ENCODE assay signal across 20 cellular contexts in the genomic region with DNA sequence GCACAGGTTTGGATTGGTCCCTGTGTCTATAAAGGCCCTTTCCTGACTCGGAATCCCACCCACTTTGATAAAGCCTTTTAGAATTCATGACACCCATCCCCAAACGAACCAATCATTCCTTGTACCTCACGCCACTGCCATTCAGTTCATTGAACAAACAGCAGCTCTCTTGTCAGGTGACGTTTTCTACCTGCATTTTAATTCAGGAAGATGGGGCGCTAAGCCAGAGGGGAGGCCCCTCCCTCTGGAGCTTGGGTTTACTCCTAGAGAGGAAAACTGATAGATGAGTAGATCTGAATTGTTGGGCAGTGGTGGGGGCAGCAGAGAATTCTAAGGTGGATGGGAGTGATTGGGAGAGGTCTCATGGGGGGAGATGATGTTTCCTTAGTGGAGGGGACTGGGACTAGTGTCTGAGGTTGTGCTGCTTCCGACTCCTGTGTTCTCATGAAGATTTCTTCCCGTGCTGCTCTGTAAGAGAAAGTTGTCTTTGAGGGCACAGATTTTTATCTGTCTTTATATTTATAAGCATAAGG. TPM values are rescaled to one million over a fixed set of nuclear protein-coding genes. Genes with fewer than 3 reads are reported as not detected.
DNase-seq lines count a peak whose midpoint lies in the region; ATAC-seq and TF ChIP-seq lines count a peak whose summit lies in the region.
"Had no signal": no experiment of that assay in that cellular context is flagged by ENCODE, and none has a peak within 500 bp of the region (broad histone marks: within the 10 kb centered on the region; RNA-seq: fewer than 3 reads in every experiment).

No MANE protein-coding gene starts in this region.

- peak overlapping the region; percentile 21 for H2AFZ ChIP-seq in parathyroid adenoma

- H3K4me3 ChIP-seq in parathyroid adenoma (ENCODE audit: low read depth, low read length), result no peak overlapping the region
- H3K4me3 ChIP-seq: thyroid gland had no signal

- H3K4me1 Mint-ChIP-seq in activated T-cell treated with anti-CD3 and anti-CD28 coated beads, Interleukin-2, amount 50 U/mL, for 24 hours (ENCODE audit: low read depth), result peaks cover 26% of the 10 kb centered on the region
- H3K4me1 Mint-ChIP-seq in activated T-cell treated with anti-CD3 and anti-CD28 coated beads, Interleukin-2, amount 50 U/mL, for 4 hours (ENCODE audit: low read depth), result peaks cover 8% of the 10 kb centered on the region
- H3K4me1 Mint-ChIP-seq in WTC11, result peaks cover 40% of the 10 kb centered on the region
- H3K4me1 Mint-ChIP-seq: memory B cell had no signal

- TF ChIP-seq POLR2A in GM19193 (IDR thresholded peaks at IDR 0.05; ENCODE audit: extremely low read depth, insufficient read depth, insufficient read length), result peak; percentile 23

- H3K27ac ChIP-seq in parathyroid adenoma, result no peak overlapping the region
- H3K27ac ChIP-seq: thyroid gland had no signal

- no peaks in the 10 kb centered on the region for H3K79me2 ChIP-seq in parathyroid adenoma

- H3K36me3 Mint-ChIP-seq in activated T-cell treated with anti-CD3 and anti-CD28 coated beads, Interleukin-2, amount 50 U/mL, for 24 hours (ENCODE audit: low read depth), result peaks cover 93% of the 10 kb centered on the region
- no peaks in the 10 kb centered on the region for H3K36me3 Mint-ChIP-seq in activated T-cell treated with anti-CD3 and anti-CD28 coated beads, Interleukin-2, amount 50 U/mL, for 4 hours (ENCODE audit: insufficient read depth)
- H3K36me3 Mint-ChIP-seq in WTC11, result peaks cover 59% of the 10 kb centered on the region
- H3K36me3 Mint-ChIP-seq: memory B cell had no signal

- no peak overlapping the region for H3K4me2 ChIP-seq in parathyroid adenoma (ENCODE audit: low read length)

- no peak overlapping the region for H3K4me3 Mint-ChIP-seq in activated T-cell treated with anti-CD3 and anti-CD28 coated beads, Interleukin-2, amount 50 U/mL, for 24 hours
- H3K4me3 Mint-ChIP-seq in activated T-cell treated with anti-CD3 and anti-CD28 coated beads, Interleukin-2, amount 50 U/mL, for 4 hours, result no peak overlapping the region
- no peak overlapping the region for H3K4me3 Mint-ChIP-seq in WTC11
- H3K4me3 Mint-ChIP-seq: memory B cell; stimulated activated naive CD8-positive, alpha-beta T cell treated with anti-CD3 and anti-CD28 coated beads, Interleukin-15, Interleukin-2, amounts not matched to agents 100 ng/mL and 50 ng/mL, for 24 hours had no signal

- H3K9me3 Mint-ChIP-seq in activated T-cell treated with anti-CD3 and anti-CD28 coated beads, Interleukin-2, amount 50 U/mL, for 24 hours, result no peaks in the 10 kb centered on the region
- no peaks in the 10 kb centered on the region for H3K9me3 Mint-ChIP-seq in activated T-cell treated with anti-CD3 and anti-CD28 coated beads, Interleukin-2, amount 50 U/mL, for 4 hours
- no peaks in the 10 kb centered on the region for H3K9me3 Mint-ChIP-seq in WTC11
- H3K9me3 Mint-ChIP-seq: memory B cell; stimulated activated naive CD8-positive, alpha-beta T cell treated with anti-CD3 and anti-CD28 coated beads, Interleukin-15, Interleukin-2, amounts not matched to agents 100 ng/mL and 50 ng/mL, for 24 hours had no signal

- no peak for ATAC-seq in activated T-cell treated with anti-CD3 and anti-CD28 coated beads, Interleukin-2, amount 50 U/mL, for 4 hours
- no peak for ATAC-seq in WTC11

- no peaks in the 10 kb centered on the region for H3K4me1 ChIP-seq in parathyroid adenoma

- no peak for DNase-seq in activated T-cell treated with anti-CD3 and anti-CD28 coated beads, Interleukin-2, amount 50 U/mL, for 24 hours
- DNase-seq in activated T-cell treated with anti-CD3 and anti-CD28 coated beads, Interleukin-2, amount 50 U/mL, for 4 hours, result no peak
- DNase-seq in WTC11 (ENCODE audit: low spot score), result no peak
- no peak for DNase-seq in medulla oblongata (ENCODE audit: extremely low spot score)
- DNase-seq in iPS-NIHi11 (ENCODE audit: low spot score), result no peak
- DNase-seq in DMS53 (lab: John Stamatoyannopoulos, UW), result no peak
- DNase-seq: activated CD8-positive, alpha-beta memory T cell treated with anti-CD3 and anti-CD28 coated beads, Interleukin-2, amount 50 U/mL, for 48 hours; activated naive CD4-positive, alpha-beta T cell; dermis blood vessel endothelial cell; GDM1; glutamatergic neuron; NCI-H1436 treated with DMSO at 0.1 percent for 48 hours; NCI-H2171; occipital lobe; stimulated activated CD4-positive, alpha-beta T cell treated with anti-CD3 and anti-CD28 coated beads, Interleukin-4, amount 100 ng/mL, for 1 hour had no signal

- POLR2A ChIA-PET in WTC11 (lab: Charles Lee), result interaction anchor here (1.0 kb wide), 1 partner anchor 28 kb away, joined by 3 read pairs; no protein-coding TSS in a partner anchor

- no peaks in the 10 kb centered on the region for H3K9me3 ChIP-seq in parathyroid adenoma (ENCODE audit: control insufficient read depth, low read length)
- H3K9me3 ChIP-seq: thyroid gland had no signal

- CTCF ChIA-PET in WTC11 (lab: Charles Lee), result interaction anchor here (1.0 to 2.9 kb wide), 6 partner anchors 8 to 303 kb away, joined by 3 to 17 read pairs (median 8); no protein-coding TSS in a partner anchor

- TF ChIP-seq CTCF in WTC11 (IDR thresholded peaks at IDR 0.05), result no peak
- no peak for TF ChIP-seq CTCF in parathyroid adenoma (IDR thresholded peaks at IDR 0.05)

- no peaks in the 10 kb centered on the region for H3K27me3 ChIP-seq in parathyroid adenoma (ENCODE audit: control insufficient read depth, insufficient read depth, low read length)
- H3K27me3 ChIP-seq: thyroid gland had no signal

- H3K36me3 ChIP-seq in parathyroid adenoma (ENCODE audit: control insufficient read depth, insufficient read depth, low read length), result no peaks in the 10 kb centered on the region
- H3K36me3 ChIP-seq: thyroid gland had no signal

- H3K27ac Mint-ChIP-seq in activated T-cell treated with anti-CD3 and anti-CD28 coated beads, Interleukin-2, amount 50 U/mL, for 24 hours, result peak overlapping the region; percentile 28
- peak overlapping the region; percentile 78 for H3K27ac Mint-ChIP-seq in WTC11
- H3K27ac Mint-ChIP-seq: memory B cell; stimulated activated naive CD8-positive, alpha-beta T cell treated with anti-CD3 and anti-CD28 coated beads, Interleukin-15, Interleukin-2, amounts not matched to agents 100 ng/mL and 50 ng/mL, for 24 hours had no signal

- no peaks in the 10 kb centered on the region for H3K27me3 Mint-ChIP-seq in activated T-cell treated with anti-CD3 and anti-CD28 coated beads, Interleukin-2, amount 50 U/mL, for 24 hours
- no peaks in the 10 kb centered on the region for H3K27me3 Mint-ChIP-seq in activated T-cell treated with anti-CD3 and anti-CD28 coated beads, Interleukin-2, amount 50 U/mL, for 4 hours (ENCODE audit: low read depth)
- no peaks in the 10 kb centered on the region for H3K27me3 Mint-ChIP-seq in WTC11 (ENCODE audit: low read depth)
- H3K27me3 Mint-ChIP-seq: memory B cell; stimulated activated naive CD8-positive, alpha-beta T cell treated with anti-CD3 and anti-CD28 coated beads, Interleukin-15, Interleukin-2, amounts not matched to agents 100 ng/mL and 50 ng/mL, for 24 hours had no signal

- no peak overlapping the region for H3K9ac ChIP-seq in parathyroid adenoma

TF ChIP-seq in WTC11, 78 proteins besides CTCF, POLR2A, EP300 and RAD21 (continues in another document):
- TF ChIP-seq NR1H2 (CRISPR knock-in tag; IDR thresholded peaks at IDR 0.05) (no peak), ATF6 (CRISPR knock-in tag; IDR thresholded peaks at IDR 0.05) (no peak), TEAD1 (CRISPR knock-in tag; IDR thresholded peaks at IDR 0.05) (no peak), STAT6 (CRISPR knock-in tag; conservative IDR thresholded peaks at IDR 0.05; ENCODE audit: low read depth) (no peak), GTF2I (CRISPR knock-in tag; conservative IDR thresholded peaks at IDR 0.05) (no peak)

RNA-seq across cellular contexts. Expression of gene RRM2, which starts 9.6 kb away (rescaled TPM):
- total RNA-seq in activated T-cell treated with anti-CD3 and anti-CD28 coated beads, Interleukin-2, amount 50 U/mL, for 4 hours, result 10 to 100 TPM; 40.9 to 54.9 (median 51.6) TPM
- total RNA-seq in WTC11 (2021), result 119 to 129 TPM (median 126 TPM) in 3 replicates

RNA-seq across cellular contexts. Expression of gene CYS1, which starts 51.9 kb away (rescaled TPM):
- total RNA-seq in activated T-cell treated with anti-CD3 and anti-CD28 coated beads, Interleukin-2, amount 50 U/mL, for 4 hours, result under 1 TPM in 1 of 3 donors, not detected in 2; 0.08 TPM
- total RNA-seq in WTC11 (2021), result 0.85 to 1.2 TPM (median 1.1 TPM) in 3 replicates
